ENCODE assay signal across 8 cellular contexts in the genomic region with DNA sequence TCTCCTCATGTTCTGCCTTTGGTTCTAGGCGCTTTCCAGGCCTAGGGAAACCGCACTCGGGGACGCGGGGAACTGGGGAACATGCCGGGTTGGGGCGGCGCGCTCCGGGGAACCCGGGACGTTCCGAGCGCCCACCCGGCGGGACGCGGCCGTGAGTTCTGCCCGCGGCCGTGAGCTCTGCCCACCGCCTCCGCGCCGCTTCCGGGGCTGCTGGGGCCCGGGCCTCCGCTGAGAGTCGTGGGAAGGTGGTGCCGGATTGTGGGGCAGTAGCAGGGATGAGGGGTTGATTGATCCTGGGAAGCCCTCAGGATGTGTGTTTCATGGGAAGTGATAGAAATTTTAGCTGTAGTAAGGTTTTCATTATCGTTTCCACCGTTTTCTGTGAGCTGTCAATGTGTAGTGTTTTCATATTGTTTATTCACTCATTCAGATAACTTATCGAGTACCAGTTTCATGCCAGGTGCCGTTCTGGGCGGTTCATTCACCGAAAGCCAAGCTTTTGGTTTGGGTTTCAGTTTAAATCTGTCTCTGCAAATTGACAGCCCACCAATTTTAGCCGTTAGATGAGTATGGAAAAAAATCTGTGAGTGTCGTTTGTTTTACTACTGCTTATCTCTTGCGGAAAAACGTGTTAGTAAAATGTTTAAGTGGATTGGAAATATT. TPM values are rescaled to one million over a fixed set of nuclear protein-coding genes. Genes with fewer than 3 reads are reported as not detected.
A peak's percentile ranks its signal among the peaks of the same experiment; 100 is the strongest.
DNase-seq lines count a peak whose midpoint lies in the region; ATAC-seq lines count a peak whose summit lies in the region.

No MANE protein-coding gene starts in this region.

- H3K27ac Mint-ChIP-seq in effector memory CD8-positive, alpha-beta T cell, result peak overlapping the region; percentile 68 to 92
- peak overlapping the region; percentile 73 to 91 (median 78) for H3K27ac Mint-ChIP-seq in naive B cell

- H3K4me1 Mint-ChIP-seq in effector memory CD8-positive, alpha-beta T cell (ENCODE audit: low read depth in 2 of 2), result peaks cover 55 to 71% of the 10 kb centered on the region in 2 donors
- peaks cover 25 to 56% (median 53%) of the 10 kb centered on the region in 3 donors for H3K4me1 Mint-ChIP-seq in naive B cell

- no peaks in the 10 kb centered on the region for H3K27me3 Mint-ChIP-seq in effector memory CD8-positive, alpha-beta T cell
- H3K27me3 Mint-ChIP-seq in naive B cell, result no peaks in the 10 kb centered on the region

- H3K4me3 Mint-ChIP-seq in effector memory CD8-positive, alpha-beta T cell, result peak overlapping the region; percentile 82 to 96
- H3K4me3 Mint-ChIP-seq in naive B cell, result peak overlapping the region; percentile 90 to 97 (median 95)

- no peaks in the 10 kb centered on the region for H3K9me3 Mint-ChIP-seq in effector memory CD8-positive, alpha-beta T cell
- no peaks in the 10 kb centered on the region for H3K9me3 Mint-ChIP-seq in naive B cell

- peaks cover 18% of the 10 kb centered on the region for H3K36me3 Mint-ChIP-seq in effector memory CD8-positive, alpha-beta T cell (ENCODE audit: insufficient read depth)
- peaks cover 0 to 4% of the 10 kb centered on the region in 2 donors for H3K36me3 Mint-ChIP-seq in naive B cell

- ATAC-seq in GM18870 (IDR thresholded peaks at IDR 0.05; ENCODE audit: unreplicated experiment) (peak; percentile 31), HG03097 (IDR thresholded peaks at IDR 0.05; ENCODE audit: low FRiP score, unreplicated experiment) (peak; percentile 20), naive B cell (ENCODE audit: low read depth in 2 of 2) (peak; percentile 25 to 26)
- ATAC-seq in effector memory CD8-positive, alpha-beta T cell (replicated peaks), result peak; percentile 37

- DNase-seq in AG20443 (ENCODE audit: low spot score), result peak; percentile 49
- DNase-seq in T-helper 1 cell, result peak in 3 of 5 donors; percentile 9 to 56 (median 21)
- peak in 2 of 3 experiments; percentile 9 to 14 for DNase-seq in effector memory CD8-positive, alpha-beta T cell
- DNase-seq in naive B cell, result no peak
- DNase-seq in NCI-H187 (lab: John Stamatoyannopoulos, UW), result no peak
- DNase-seq in dedifferentiated amniotic fluid mesenchymal stem cell (ENCODE audit: extremely low spot score), result no peak

RNA-seq across cellular contexts. Expression of a gene that starts 0.7 kb away (rescaled TPM):
- polyA plus RNA-seq in naive B cell (ENCODE audit: low read depth in 6 of 6), result 10 to 100 TPM; 24.7 to 75.3 (median 31.3) TPM

RNA-seq across cellular contexts. Expression of a gene that starts 0.8 kb away (rescaled TPM):
- 10 to 100 TPM in 5 of 6 donors, 1 to 10 TPM in 1; 9.2 to 22.1 (median 12.4) TPM for polyA plus RNA-seq in naive B cell (ENCODE audit: low read depth in 6 of 6)

RNA-seq across cellular contexts. Expression of a gene that starts 18.7 kb away (rescaled TPM):
- polyA plus RNA-seq in naive B cell (ENCODE audit: low read depth in 6 of 6), result not detected

Comparison
In these comparisons a context has a peak if more than half of its experiments do, and no peak if none do; other contexts are left out.
1. DNase-seq: peak in AG20443 (single experiment), T-helper 1 cell (3 of 5) and effector memory CD8-positive, alpha-beta T cell (2 of 3); none in naive B cell (single experiment), NCI-H187 (0 of 2) and dedifferentiated amniotic fluid mesenchymal stem cell (single experiment).
2. Peak in every context shown above with its lines, with median percentiles within 50 percentile points of each other: ATAC-seq.